ENCODE assay signal across 1 cellular context in the genomic region with DNA sequence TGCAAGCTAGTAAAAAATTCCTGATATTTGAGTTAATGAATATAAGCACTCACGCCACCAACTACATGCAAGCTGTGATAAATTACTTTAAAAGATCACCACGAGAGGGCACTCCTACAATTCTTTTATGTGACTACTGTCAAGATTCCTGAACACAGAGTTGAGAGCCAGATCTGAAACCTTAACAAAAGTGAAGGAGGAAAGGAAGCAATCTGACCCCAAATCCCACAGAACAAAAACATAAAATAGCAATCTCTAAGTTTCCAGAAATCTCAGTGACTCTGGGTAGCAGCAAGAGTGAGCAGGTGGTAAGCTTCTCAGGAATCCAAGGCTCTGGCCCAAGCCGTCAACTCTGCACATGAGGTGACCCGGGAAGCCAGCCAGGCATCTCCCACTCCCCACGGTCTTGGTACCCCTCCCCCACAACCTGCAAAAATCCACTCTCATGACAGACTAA.
TF ChIP-seq lines count a peak whose summit lies in the region.

No MANE protein-coding gene starts in this region.

TF ChIP-seq in HEK293, 187 proteins besides CTCF, POLR2A, EP300 and RAD21 (continued from another document):
- TF ChIP-seq, protein P1, sequence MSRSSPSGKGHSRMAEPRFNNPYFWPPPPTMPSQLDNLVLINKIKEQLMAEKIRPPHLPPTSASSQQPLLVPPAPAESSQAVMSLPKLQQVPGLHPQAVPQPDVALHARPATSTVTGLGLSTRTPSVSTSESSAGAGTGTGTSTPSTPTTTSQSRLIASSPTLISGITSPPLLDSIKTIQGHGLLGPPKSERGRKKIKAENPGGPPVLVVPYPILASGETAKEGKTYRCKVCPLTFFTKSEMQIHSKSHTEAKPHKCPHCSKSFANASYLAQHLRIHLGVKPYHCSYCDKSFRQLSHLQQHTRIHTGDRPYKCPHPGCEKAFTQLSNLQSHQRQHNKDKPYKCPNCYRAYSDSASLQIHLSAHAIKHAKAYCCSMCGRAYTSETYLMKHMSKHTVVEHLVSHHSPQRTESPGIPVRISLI (tag by site-specific recombination; IDR thresholded peaks at IDR 0.05), result no peak
TF ChIP-seq in HEK293: peak in this region for 6.
